1 cellular context compared by ENCODE assay signal in genomic region chr2:196245746-196246145, GRCh38.
TF ChIP-seq lines count a peak whose summit lies in the region.

No MANE protein-coding gene starts in this region.

TF ChIP-seq in GM23338, 12 proteins besides CTCF, POLR2A, EP300 and RAD21:
- TF ChIP-seq ETS1 (IDR thresholded peaks at IDR 0.05) = no peak
- TF ChIP-seq ZNF114 (CRISPR knock-in tag; IDR thresholded peaks at IDR 0.05) = no peak
- TF ChIP-seq JUNB (IDR thresholded peaks at IDR 0.05; ENCODE audit: unreplicated experiment) = no peak
- TF ChIP-seq REST (IDR thresholded peaks at IDR 0.05; ENCODE audit: unreplicated experiment) = no peak
- no peak for TF ChIP-seq ZNF462 (CRISPR knock-in tag; IDR thresholded peaks at IDR 0.05)
- TF ChIP-seq POLR2AphosphoS5 (IDR thresholded peaks at IDR 0.05; ENCODE audit: low read depth) = no peak
- TF ChIP-seq CREB1 (CRISPR knock-in tag; IDR thresholded peaks at IDR 0.05; ENCODE audit: low read depth) = no peak
- no peak for TF ChIP-seq STAT1 (IDR thresholded peaks at IDR 0.05; ENCODE audit: unreplicated experiment)
- no peak for TF ChIP-seq EZH2 (IDR thresholded peaks at IDR 0.05; ENCODE audit: low read depth, unreplicated experiment)
- TF ChIP-seq NANOG (IDR thresholded peaks at IDR 0.05; ENCODE audit: borderline replicate concordance) = no peak
- no peak for TF ChIP-seq EZH2phosphoT487 (IDR thresholded peaks at IDR 0.05; ENCODE audit: unreplicated experiment)
- TF ChIP-seq ZNF331 (CRISPR knock-in tag; IDR thresholded peaks at IDR 0.05; ENCODE audit: low read depth) = no peak
